Comparison of ENCODE assay signal across 21 cellular contexts in the genomic region with DNA sequence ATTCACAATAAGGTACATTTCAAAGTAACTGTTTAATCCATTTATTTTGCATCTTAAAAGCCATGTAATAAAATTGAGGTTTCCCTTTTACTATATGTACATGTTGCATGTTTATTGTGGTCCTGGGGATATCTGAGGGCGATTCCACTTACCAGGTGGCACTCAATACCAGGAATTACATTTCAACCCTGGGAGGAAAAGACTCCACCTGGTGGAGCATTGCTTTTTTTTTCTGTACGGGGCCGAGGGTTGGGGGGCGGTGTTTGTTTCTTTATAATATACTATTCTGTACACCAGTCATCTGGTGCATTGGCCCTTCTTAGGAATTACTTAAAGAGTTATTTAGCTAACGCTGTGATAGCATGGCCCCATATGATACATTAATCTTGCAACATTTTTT. TPM values are rescaled to one million over a fixed set of nuclear protein-coding genes. Genes with fewer than 3 reads are reported as not detected.
A peak's percentile ranks its signal among the peaks of the same experiment; 100 is the strongest.
DNase-seq lines count a peak whose midpoint lies in the region; ATAC-seq, FAIRE-seq and TF ChIP-seq lines count a peak whose summit lies in the region.
"Had no signal": no experiment of that assay in that cellular context is flagged by ENCODE, and none has a peak within 500 bp of the region (broad histone marks: within the 10 kb centered on the region; RNA-seq: fewer than 3 reads in every experiment).

No MANE protein-coding gene starts in this region.

- no peak overlapping the region for H3K9ac ChIP-seq in PC-3 (ENCODE audit: low read length)

- H3K27ac Mint-ChIP-seq in Caco-2 (ENCODE audit: unreplicated experiment) (no peak overlapping the region), HFFc6 (no peak overlapping the region)
- H3K27ac Mint-ChIP-seq: naive thymus-derived CD8-positive, alpha-beta T cell; stimulated activated naive B cell treated with anti-CD40 and anti-IgM and Interleukin-4, amounts not matched to agents 10 μg/mL and 1 μg/mL and 100 μg/mL, for 72 hours had no signal

- no peaks in the 10 kb centered on the region for H3K27me3 ChIP-seq in Caco-2 (replicated peaks; ENCODE audit: control insufficient read depth, insufficient read depth, low read length)
- no peaks in the 10 kb centered on the region for H3K27me3 ChIP-seq in PC-3 (ENCODE audit: low read length)
- H3K27me3 ChIP-seq: gastroesophageal sphincter, spleen, tibial nerve had no signal

- H3K4me1 Mint-ChIP-seq in Caco-2 (ENCODE audit: low read depth, unreplicated experiment) (no peaks in the 10 kb centered on the region), HFFc6 (ENCODE audit: low read depth) (peaks cover 8% of the 10 kb centered on the region; the same call in 1 of the 2 replicates)
- H3K4me1 Mint-ChIP-seq: naive thymus-derived CD8-positive, alpha-beta T cell; stimulated activated naive B cell treated with anti-CD40 and anti-IgM and Interleukin-4, amounts not matched to agents 10 μg/mL and 1 μg/mL and 100 μg/mL, for 72 hours had no signal

- H4K20me1 ChIP-seq in PC-3 (ENCODE audit: low read length) = no peaks in the 10 kb centered on the region

- intact Hi-C loops in Caco-2 (cut with micrococcal nuclease; ENCODE audit: unreplicated experiment) = loop anchor here (1.0 kb wide), 2 partner anchors 179 to 278 kb away; no protein-coding TSS in a partner anchor
- intact Hi-C loops in PC-3 (cut with micrococcal nuclease) = loop anchor here (1.0 to 5.0 kb wide), 2 partner anchors 240 to 278 kb away; no protein-coding TSS in a partner anchor
- intact Hi-C loops in posterior cingulate gyrus (cut with DNase I) = no loop called here

- CTCF ChIA-PET in Caco-2 (lab: Charles Lee) = no interaction called here
- CTCF ChIA-PET in PC-3 (lab: Charles Lee) = no interaction called here

- H2AFZ ChIP-seq in PC-3 (ENCODE audit: low read length) = no peak overlapping the region

- no peaks in the 10 kb centered on the region for H3K79me2 ChIP-seq in PC-3 (ENCODE audit: low read length)

- no peaks in the 10 kb centered on the region for H3K9me3 Mint-ChIP-seq in Caco-2 (ENCODE audit: unreplicated experiment)
- no peaks in the 10 kb centered on the region for H3K9me3 Mint-ChIP-seq in HFFc6
- H3K9me3 Mint-ChIP-seq: stimulated activated naive B cell treated with anti-CD40 and anti-IgM and Interleukin-4, amounts not matched to agents 10 μg/mL and 1 μg/mL and 100 μg/mL, for 72 hours had no signal

- H3K4me1 ChIP-seq in Caco-2 (no peaks in the 10 kb centered on the region), PC-3 (ENCODE audit: insufficient read depth, low read length) (no peaks in the 10 kb centered on the region)
- H3K4me1 ChIP-seq: gastroesophageal sphincter, psoas muscle had no signal

- H3K36me3 ChIP-seq in Caco-2 (ENCODE audit: control insufficient read depth, insufficient read depth, low read length) = no peaks in the 10 kb centered on the region
- no peaks in the 10 kb centered on the region for H3K36me3 ChIP-seq in PC-3 (ENCODE audit: low read depth, low read length)
- H3K36me3 ChIP-seq: gastroesophageal sphincter, spleen, tibial nerve had no signal

- no peak overlapping the region for H3K4me2 ChIP-seq in PC-3 (ENCODE audit: low read length)

- TF ChIP-seq CTCF in Caco-2 (IDR thresholded peaks at IDR 0.05; ENCODE audit: insufficient read depth in 1 of 2, low read depth in 1 of 2, low read length in 1 of 2, severe bottlenecking in 1 of 2, unreplicated experiment in 1 of 2) (peak; percentile 28 to 38), HFFc6 (IDR thresholded peaks at IDR 0.05) (peak; percentile 28; the same call in 1 of the 2 replicates), PC-3 (conservative IDR thresholded peaks at IDR 0.05; ENCODE audit: low read depth, low read length) (peak; percentile 61), fibroblast of villous mesenchyme (IDR thresholded peaks at IDR 0.05; ENCODE audit: insufficient read depth, low read depth, low read length) (peak; percentile 5)

- H3K36me3 Mint-ChIP-seq in Caco-2 (ENCODE audit: insufficient read depth, unreplicated experiment) = no peaks in the 10 kb centered on the region
- H3K36me3 Mint-ChIP-seq in HFFc6 (ENCODE audit: low read depth) = no peaks in the 10 kb centered on the region
- H3K36me3 Mint-ChIP-seq: naive thymus-derived CD8-positive, alpha-beta T cell; stimulated activated naive B cell treated with anti-CD40 and anti-IgM and Interleukin-4, amounts not matched to agents 10 μg/mL and 1 μg/mL and 100 μg/mL, for 72 hours had no signal

- ATAC-seq in PC-3 = peak; percentile 42; the same call in 1 of the 2 replicates
- ATAC-seq: gastroesophageal sphincter; naive thymus-derived CD8-positive, alpha-beta T cell; psoas muscle; stimulated activated naive B cell treated with anti-CD40 and anti-IgM and Interleukin-4, amounts not matched to agents 10 μg/mL and 1 μg/mL and 100 μg/mL, for 72 hours had no signal

- FAIRE-seq in HTR-8/SVneo (lab: Jason Lieb, UNC) = no peak
- FAIRE-seq: endothelial cell of umbilical vein had no signal

- H3K4me3 Mint-ChIP-seq in Caco-2 (ENCODE audit: unreplicated experiment) = no peak overlapping the region
- no peak overlapping the region for H3K4me3 Mint-ChIP-seq in HFFc6
- H3K4me3 Mint-ChIP-seq: naive thymus-derived CD8-positive, alpha-beta T cell; stimulated activated naive B cell treated with anti-CD40 and anti-IgM and Interleukin-4, amounts not matched to agents 10 μg/mL and 1 μg/mL and 100 μg/mL, for 72 hours had no signal

- H3F3A ChIP-seq in PC-3 (ENCODE audit: low read length, unreplicated experiment) = no peaks in the 10 kb centered on the region

- H3K27ac ChIP-seq in PC-3 (ENCODE audit: low read length) = no peak overlapping the region
- H3K27ac ChIP-seq: gastroesophageal sphincter, psoas muscle, tibial nerve had no signal

- H3K4me3 ChIP-seq in Caco-2 (ENCODE audit: low read depth, low read length) = no peak overlapping the region
- H3K4me3 ChIP-seq in PC-3 (ENCODE audit: low read length) = no peak overlapping the region
- H3K4me3 ChIP-seq in fibroblast of villous mesenchyme (ENCODE audit: low read depth, low read length) = no peak overlapping the region
- H3K4me3 ChIP-seq: gastroesophageal sphincter, psoas muscle, spleen, tibial nerve had no signal

- POLR2A ChIA-PET in Caco-2 (lab: Charles Lee) = no interaction called here
- POLR2A ChIA-PET in PC-3 (lab: Charles Lee; ENCODE audit: unreplicated experiment) = no interaction called here

- no TSS peak for BruUV-seq in Caco-2 (replicated peaks; lab: Mats Ljungman, UMichigan)
- no TSS peak for BruUV-seq in PC-3 (replicated peaks; lab: Mats Ljungman, UMichigan)

- H3K27me3 Mint-ChIP-seq in Caco-2 (ENCODE audit: insufficient read depth, unreplicated experiment) = peaks cover 6% of the 10 kb centered on the region
- no peaks in the 10 kb centered on the region for H3K27me3 Mint-ChIP-seq in HFFc6 (ENCODE audit: insufficient read depth)
- H3K27me3 Mint-ChIP-seq: naive thymus-derived CD8-positive, alpha-beta T cell; stimulated activated naive B cell treated with anti-CD40 and anti-IgM and Interleukin-4, amounts not matched to agents 10 μg/mL and 1 μg/mL and 100 μg/mL, for 72 hours had no signal

- H3K9me3 ChIP-seq in Caco-2 = no peaks in the 10 kb centered on the region
- H3K9me3 ChIP-seq in PC-3 (ENCODE audit: low read length) = no peaks in the 10 kb centered on the region
- H3K9me3 ChIP-seq: gastroesophageal sphincter, psoas muscle, spleen, tibial nerve had no signal

- DNase-seq in Caco-2 = peak in 1 of 2 experiments; percentile 7
- DNase-seq in HFFc6 = no peak
- DNase-seq in PC-3 = peak; percentile 22
- no peak for DNase-seq in fibroblast of villous mesenchyme (ENCODE audit: low read depth)
- DNase-seq in OCI-M1 (lab: John Stamatoyannopoulos, UW) = no peak
- no peak for DNase-seq in COLO829 (ENCODE audit: low spot score)
- no peak for DNase-seq in HTR-8/SVneo (ENCODE audit: insufficient read length, low spot score)
- DNase-seq in posterior cingulate gyrus = no peak
- DNase-seq: activated CD4-positive, CD25-positive, alpha-beta regulatory T cell treated with anti-CD3 and anti-CD28 coated beads, Interleukin-2, amount 50 U/mL, for 72 hours; activated naive CD4-positive, alpha-beta T cell; anterior cingulate cortex; DMS79 treated with DMSO at 0.1 percent for 48 hours; naive thymus-derived CD8-positive, alpha-beta T cell; NCI-H1694; psoas muscle; SHP77 treated with DMSO at 0.1 percent for 48 hours; spleen; stimulated activated naive B cell treated with anti-CD40 and anti-IgM and Interleukin-4, amounts not matched to agents 10 μg/mL and 1 μg/mL and 100 μg/mL, for 72 hours had no signal

- H3K9me2 ChIP-seq in PC-3 (replicated peaks; ENCODE audit: low read length) = no peaks in the 10 kb centered on the region

RNA-seq across cellular contexts. Expression of a gene that starts 7.1 kb away (rescaled TPM):
- total RNA-seq in Caco-2 (2022) (not detected in 2 replicates), PC-3 (2014; rRNA removed) (0.15 TPM in 1 of 2 replicates, not detected in the other), fibroblast of villous mesenchyme (33.2 and 60.6 TPM in 2 replicates)
- 1 to 10 TPM in 4 of 6 experiments, under 1 TPM in 2; 0.78 to 5.6 (median 4.5) TPM for total RNA-seq in HFFc6 (2021; fragmentation: NEBNext Ultra II Directional; extraction: Animal tissue kit (Norgen Biotek cat#: 25700))

Comparison
In these comparisons a context has a peak if more than half of its experiments do, and no peak if none do; other contexts are left out.
1. CTCF ChIP-seq: peak in every context shown above with its lines; median percentile 61 in PC-3; 33 in Caco-2; 28 in HFFc6; 5 in fibroblast of villous mesenchyme.